Comparison of ENCODE assay signal across 17 cellular contexts in the genomic region with DNA sequence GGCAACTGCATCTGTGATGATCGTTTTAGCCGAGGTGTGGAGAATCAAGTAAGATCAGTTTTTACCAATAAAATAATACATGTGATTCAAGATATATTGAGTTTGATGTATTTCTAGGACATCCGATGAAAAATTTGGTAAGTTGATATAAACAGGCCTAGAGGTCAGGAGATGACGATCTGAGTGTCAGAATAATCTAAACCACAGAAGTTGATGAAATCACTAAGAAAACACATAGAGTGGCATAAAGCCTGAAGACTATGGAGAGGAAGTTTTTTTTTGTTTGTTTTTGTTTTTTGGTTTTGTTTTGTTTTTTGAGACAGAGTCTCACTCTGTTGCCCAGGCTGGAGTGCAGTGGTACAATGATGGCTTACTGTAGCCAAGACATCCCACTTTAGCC.
DNase-seq lines count a peak whose midpoint lies in the region; ATAC-seq and TF ChIP-seq lines count a peak whose summit lies in the region.
"Had no signal": no experiment of that assay in that cellular context is flagged by ENCODE, and none has a peak within 500 bp of the region (broad histone marks: within the 10 kb centered on the region; RNA-seq: fewer than 3 reads in every experiment).

No MANE protein-coding gene starts in this region.

- H3K27me3 ChIP-seq in left ventricle myocardium inferior (ENCODE audit: low read depth): no peaks in the 10 kb centered on the region
- H3K27me3 ChIP-seq in SJSA1 (replicated peaks): no peaks in the 10 kb centered on the region
- H3K27me3 ChIP-seq: MG63 had no signal

- H3K4me1 ChIP-seq in left ventricle myocardium inferior: peaks cover 65% of the 10 kb centered on the region
- peaks cover 31% of the 10 kb centered on the region for H3K4me1 ChIP-seq in SJSA1 (replicated peaks)

- intact Hi-C loops in left ventricle myocardium inferior (cut with micrococcal nuclease): loop anchor here (10.0 kb wide), 1 partner anchor 231 kb away; a partner anchor contains a TSS
- intact Hi-C loops in left ventricle myocardium superior (cut with micrococcal nuclease): no loop called here

- H3K27ac ChIP-seq in left ventricle myocardium inferior (replicated peaks) (peak overlapping the region; percentile 43), SJSA1 (0 out of 2 replicates have a peak overlapping the region, but pooled peaks have one; percentile 5), epithelial cell of prostate (peak overlapping the region; percentile 12)
- H3K27ac ChIP-seq: KMS-11, SK-N-MC had no signal

- H3K36me3 ChIP-seq in left ventricle myocardium inferior (no peaks in the 10 kb centered on the region), SJSA1 (no peaks in the 10 kb centered on the region)
- H3K36me3 ChIP-seq: MG63 had no signal

- no peak overlapping the region for H3K4me3 ChIP-seq in left ventricle myocardium inferior
- H3K4me3 ChIP-seq in SJSA1: no peak overlapping the region
- H3K4me3 ChIP-seq: MG63, SK-N-MC had no signal

- DNase-seq in left ventricle myocardium inferior (no peak), left ventricle myocardium superior (no peak), SJSA1 (ENCODE audit: low read depth in 1 of 2, low spot score in 2 of 2) (no peak), epithelial cell of prostate (ENCODE audit: low read depth, low spot score) (no peak), iPS-NIHi7 (ENCODE audit: extremely low spot score) (no peak), NCI-H2171 treated with DMSO at 0.1 percent for 48 hours (lab: John Stamatoyannopoulos, UW) (no peak), NCI-H187 treated with DMSO at 0.1 percent for 48 hours (lab: John Stamatoyannopoulos, UW) (no peak)
- DNase-seq: Calu3; CD4-positive, alpha-beta T cell; GF-D8; MG63; NCI-H1092; NCI-H1436 treated with DMSO at 0.1 percent for 48 hours; NCI-H2081; Right ventricle myocardium superior had no signal

- no peaks in the 10 kb centered on the region for H3K9me3 ChIP-seq in left ventricle myocardium inferior (replicated peaks)
- no peaks in the 10 kb centered on the region for H3K9me3 ChIP-seq in SJSA1 (replicated peaks)
- H3K9me3 ChIP-seq: MG63 had no signal

- no peak for ATAC-seq in left ventricle myocardium superior

- TF ChIP-seq CTCF in left ventricle myocardium inferior (IDR thresholded peaks at IDR 0.05; ENCODE audit: borderline replicate concordance): no peak
